ENCODE assay signal across 13 cellular contexts in the genomic region with DNA sequence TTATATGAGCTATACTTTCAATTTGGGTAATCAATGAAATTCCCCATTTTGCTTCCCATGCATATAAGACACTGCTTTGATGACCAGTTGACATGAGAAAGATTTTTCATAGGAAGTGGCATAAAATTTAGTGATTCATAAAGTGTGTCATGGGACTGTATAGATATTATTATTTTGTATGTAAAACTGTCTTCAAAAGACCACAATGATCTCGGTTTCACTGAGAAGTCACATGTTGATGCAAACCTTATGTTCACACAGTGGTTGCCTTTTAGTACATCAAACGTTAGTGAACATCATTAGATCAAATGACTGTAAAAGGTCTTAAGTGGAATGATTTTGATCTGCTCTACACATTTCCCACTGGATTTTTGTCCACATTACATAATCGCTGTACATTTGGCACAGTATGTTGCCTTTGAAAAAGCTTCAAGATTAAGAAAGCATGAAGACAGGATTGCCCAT.
DNase-seq lines count a peak whose midpoint lies in the region; ATAC-seq and FAIRE-seq lines count a peak whose summit lies in the region.
"Had no signal": no experiment of that assay in that cellular context is flagged by ENCODE, and none has a peak within 500 bp of the region (broad histone marks: within the 10 kb centered on the region; RNA-seq: fewer than 3 reads in every experiment).

No MANE protein-coding gene starts in this region.

- no peaks in the 10 kb centered on the region for H3K9me3 ChIP-seq in CD8-positive, alpha-beta memory T cell (ENCODE audit: low read length)
- no peaks in the 10 kb centered on the region for H3K9me3 ChIP-seq in small intestine (ENCODE audit: control insufficient read depth, low read depth)

- H3K27ac Mint-ChIP-seq in CD8-positive, alpha-beta memory T cell, result no peak overlapping the region

- DNase-seq in foreskin melanocyte, result peak; percentile 59
- DNase-seq in CD8-positive, alpha-beta memory T cell, result no peak
- DNase-seq in DMS79 treated with DMSO at 0.1 percent for 48 hours (lab: John Stamatoyannopoulos, UW), result no peak
- no peak for DNase-seq in small intestine
- DNase-seq in OCI-M1 (lab: John Stamatoyannopoulos, UW), result no peak
- DNase-seq: islet precursor cell; Karpas-422; NCI-H345; stimulated activated CD4-positive, alpha-beta T cell treated with anti-CD3 and anti-CD28 coated beads, Interleukin-1b, Interleukin-23, amount 100 ng/mL, for 48 hours had no signal

- H3K4me1 ChIP-seq in CD8-positive, alpha-beta memory T cell (ENCODE audit: insufficient read depth, low read length), result no peaks in the 10 kb centered on the region
- no peaks in the 10 kb centered on the region for H3K4me1 ChIP-seq in small intestine (ENCODE audit: control insufficient read depth in 2 of 2, insufficient read depth in 1 of 2, low read depth in 1 of 2, low read length in 1 of 2)

- no peaks in the 10 kb centered on the region for H3K27me3 Mint-ChIP-seq in CD8-positive, alpha-beta memory T cell

- H3K4me3 ChIP-seq in CD8-positive, alpha-beta memory T cell (ENCODE audit: low read length), result no peak overlapping the region
- no peak overlapping the region for H3K4me3 ChIP-seq in small intestine (ENCODE audit: low read depth in 1 of 2, low read length in 2 of 2)

- no peak overlapping the region for H3K27ac ChIP-seq in CD8-positive, alpha-beta memory T cell (ENCODE audit: low read depth, low read length)
- no peak overlapping the region for H3K27ac ChIP-seq in small intestine (ENCODE audit: low read depth in 1 of 2, low read length in 1 of 2)

- FAIRE-seq in small intestine (lab: Jason Lieb, UNC), result no peak
- FAIRE-seq: H1 had no signal

- POLR2A ChIA-PET in CD8-positive, alpha-beta memory T cell (lab: Charles Lee), result no interaction called here

- no peak overlapping the region for H3K4me3 Mint-ChIP-seq in CD8-positive, alpha-beta memory T cell

- ATAC-seq in GM18868 (IDR thresholded peaks at IDR 0.05; ENCODE audit: unreplicated experiment) (peak; percentile 96), GM21529 (IDR thresholded peaks at IDR 0.05; ENCODE audit: unreplicated experiment) (peak; percentile 95), HG03103 (IDR thresholded peaks at IDR 0.05; ENCODE audit: low read depth, unreplicated experiment) (peak; percentile 92)

- H3K4me1 Mint-ChIP-seq in CD8-positive, alpha-beta memory T cell, result no peaks in the 10 kb centered on the region

- H3K27me3 ChIP-seq in CD8-positive, alpha-beta memory T cell (ENCODE audit: insufficient read depth, low read length, poor library complexity, severe bottlenecking), result no peaks in the 10 kb centered on the region
- H3K27me3 ChIP-seq in small intestine (ENCODE audit: control insufficient read depth in 2 of 2, insufficient read depth in 2 of 2, low read length in 2 of 2), result no peaks in the 10 kb centered on the region

- WGBS in small intestine, 3 donors, result 56 to 61% (median 58%) methylated on average over 3 of the region's 3 CpGs

- H3K9me3 Mint-ChIP-seq in CD8-positive, alpha-beta memory T cell, result peaks cover 0 to 4% (median 0%) of the 10 kb centered on the region in 5 donors

- H3K36me3 Mint-ChIP-seq in CD8-positive, alpha-beta memory T cell, result no peaks in the 10 kb centered on the region

- CTCF ChIA-PET in CD8-positive, alpha-beta memory T cell (lab: Charles Lee), result interaction anchor here (1.1 kb wide), 1 partner anchor 12 kb away, joined by 3 read pairs; no protein-coding TSS in a partner anchor

- H3K36me3 ChIP-seq in CD8-positive, alpha-beta memory T cell (ENCODE audit: insufficient read depth, low read length), result no peaks in the 10 kb centered on the region
- H3K36me3 ChIP-seq in small intestine (ENCODE audit: control insufficient read depth in 2 of 2, insufficient read depth in 2 of 2, low read length in 2 of 2), result no peaks in the 10 kb centered on the region
